Comparison of ENCODE assay signal across 12 cellular contexts in the genomic region with DNA sequence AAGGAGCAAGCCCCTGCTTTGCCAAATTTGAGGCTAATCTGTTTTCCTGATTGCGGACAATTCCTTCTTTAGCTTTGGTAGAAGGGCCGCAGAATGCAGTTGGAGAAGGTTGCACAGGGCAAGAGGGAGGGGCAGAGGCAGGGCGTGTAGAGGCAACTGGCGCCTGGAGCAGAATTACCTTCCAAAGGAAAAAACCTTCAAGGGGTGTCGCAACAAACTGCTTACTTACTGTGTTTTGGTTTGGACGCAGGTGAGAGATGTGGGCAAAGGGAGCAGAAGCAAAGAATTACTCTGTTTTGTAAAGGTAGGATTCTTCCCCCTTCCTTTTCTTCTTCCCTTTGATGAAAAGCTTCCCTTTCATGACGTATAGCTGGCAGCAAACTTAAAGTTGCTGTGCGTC. TPM values are rescaled to one million over a fixed set of nuclear protein-coding genes. Genes with fewer than 3 reads are reported as not detected.
DNase-seq lines count a peak whose midpoint lies in the region; TF ChIP-seq lines count a peak whose summit lies in the region.
"Not testable (repeated sequence)": the region's sequence is repeated elsewhere in the genome, so short reads cannot be mapped to it uniquely, and the experiment has no call there.
"Had no signal": no experiment of that assay in that cellular context is flagged by ENCODE, and none has a peak within 500 bp of the region (broad histone marks: within the 10 kb centered on the region; RNA-seq: fewer than 3 reads in every experiment).

No MANE protein-coding gene starts in this region.

- not testable (repeated sequence) for H3K27me3 Mint-ChIP-seq in brain
- H3K27me3 Mint-ChIP-seq in nephron (ENCODE audit: low read depth) (peaks cover 63% of the 10 kb centered on the region), progenitor cell of endocrine pancreas (peaks cover 57% of the 10 kb centered on the region)

- H3K4me1 ChIP-seq in ES-I3 (ENCODE audit: insufficient read depth, low read length); HUES64 (ENCODE audit: insufficient read depth, low read length): not testable (repeated sequence)

- TF ChIP-seq CTCF in brain (conservative IDR thresholded peaks at IDR 0.05); epithelial cell of esophagus (IDR thresholded peaks at IDR 0.05; ENCODE audit: insufficient read depth, low read depth, low read length, missing control alignments); nephron (IDR thresholded peaks at IDR 0.05; ENCODE audit: unreplicated experiment in 3 of 3); progenitor cell of endocrine pancreas (IDR thresholded peaks at IDR 0.05; ENCODE audit: unreplicated experiment): not testable (repeated sequence)

- not testable (repeated sequence) for H3K9me3 ChIP-seq in ES-I3 (ENCODE audit: control insufficient read depth, insufficient read depth, low read length); HUES64 (ENCODE audit: insufficient read depth, low read depth, low read length); iPS-18c (ENCODE audit: control insufficient read depth, insufficient read depth, low read length)

- WGBS in HUES64 = 0% methylated on average over 5 of the region's 8 CpGs

- H3K4me3 Mint-ChIP-seq in brain (peak overlapping the region; percentile 59 to 97 (median 89)), nephron (peak overlapping the region; percentile 84 to 88 (median 88)), progenitor cell of endocrine pancreas (ENCODE audit: low read depth) (peak overlapping the region; percentile 14)

- not testable (repeated sequence) for H3K36me3 ChIP-seq in ES-I3 (ENCODE audit: insufficient read depth, low read length); HUES64 (ENCODE audit: insufficient read depth, low read length)

- H3K4me1 Mint-ChIP-seq in brain = peaks cover 15% of the 10 kb centered on the region
- peaks cover 14% of the 10 kb centered on the region for H3K4me1 Mint-ChIP-seq in nephron
- peaks cover 11% of the 10 kb centered on the region for H3K4me1 Mint-ChIP-seq in progenitor cell of endocrine pancreas (ENCODE audit: low read depth)

- H3K27ac Mint-ChIP-seq in brain, nephron, progenitor cell of endocrine pancreas: not testable (repeated sequence)

- H3K4me3 ChIP-seq in HUES64 (ENCODE audit: low read length) (peak overlapping the region; percentile 44), iPS-18c (ENCODE audit: insufficient read depth, low read depth, low read length) (peak overlapping the region; percentile 28; the same call in 1 of the 2 replicates)
- not testable (repeated sequence) for H3K4me3 ChIP-seq in epithelial cell of esophagus (ENCODE audit: low read length)

- H3K27me3 ChIP-seq in HUES64 (ENCODE audit: insufficient read depth, low read length) = not testable (repeated sequence)

- H3K9me3 Mint-ChIP-seq in brain; nephron; progenitor cell of endocrine pancreas (ENCODE audit: low read depth): not testable (repeated sequence)

- peak; percentile 7 for DNase-seq in epithelial cell of esophagus (ENCODE audit: low read depth)
- not testable (repeated sequence) for DNase-seq in progenitor cell of endocrine pancreas (ENCODE audit: low spot score, unreplicated experiment)

- peak overlapping the region; percentile 39; the same call in 1 of the 2 replicates for H3K9ac ChIP-seq in ES-I3 (ENCODE audit: low read depth, low read length)
- not testable (repeated sequence) for H3K9ac ChIP-seq in HUES64 (ENCODE audit: low read depth, low read length)

- not testable (repeated sequence) for H3K27ac ChIP-seq in HUES64 (ENCODE audit: low read depth, low read length)

- H3K36me3 Mint-ChIP-seq in brain; nephron (ENCODE audit: low read depth); progenitor cell of endocrine pancreas (ENCODE audit: insufficient read depth): not testable (repeated sequence)

RNA-seq across cellular contexts. Expression of a gene that starts 3.6 kb away (rescaled TPM):
- 5.5 TPM for polyA plus RNA-seq in HUES64 (2013, experiment 1 of 2)
- 7.9 TPM for polyA plus RNA-seq in HUES64 (2013, experiment 2 of 2)
- 0.25 TPM for polyA plus RNA-seq in brain (ENCODE audit: insufficient read depth, low read depth, low replicate concordance)
- total RNA-seq in progenitor cell of endocrine pancreas = 1.0 and 2.5 TPM in 2 replicates
- total RNA-seq: CD8-positive, alpha-beta memory T cell; K562; PC-9; RPMI7951 had no signal
- polyA plus RNA-seq: CD14-positive monocyte; CD8-positive, alpha-beta memory T cell; K562 had no signal

Comparison
In these comparisons a context has a peak if more than half of its experiments do, and no peak if none do; other contexts are left out.
1. H3K4me3 Mint-ChIP-seq: peak in every context shown above with its lines; median percentile 89 in brain; 88 in nephron; 14 in progenitor cell of endocrine pancreas.